ENCODE assay signal across 23 cellular contexts in genomic region chr11:3964935-3965511, GRCh38.
"Had no signal": no experiment of that assay in that cellular context is flagged by ENCODE, and none has a peak within 500 bp of the region (broad histone marks: within the 10 kb centered on the region; RNA-seq: fewer than 3 reads in every experiment).

No MANE protein-coding gene starts in this region.

- H3K27ac ChIP-seq: left ventricle myocardium inferior, ovary, sigmoid colon, spleen, transverse colon, upper lobe of left lung, vagina had no signal

- H3K27ac Mint-ChIP-seq: mesothelial cell of epicardium; natural killer cell treated with Interleukin-12 subunit alpha and Interleukin-12 subunit beta and Interleukin-15 and Interleukin-18, amount 100 ng/mL, for 72 hours; stimulated activated effector memory CD8-positive, alpha-beta T cell treated with anti-CD3 and anti-CD28 coated beads, Interleukin-12 subunit alpha, Interleukin-12 subunit beta, amount 100 ng/mL, for 72 hours; stimulated activated naive CD8-positive, alpha-beta T cell treated with anti-CD3 and anti-CD28 coated beads, Interleukin-15, Interleukin-2, amounts not matched to agents 100 ng/mL and 50 ng/mL, for 24 hours had no signal

- H3K9me3 ChIP-seq: left ventricle myocardium inferior, ovary, sigmoid colon, spleen, thyroid gland, transverse colon, upper lobe of left lung, vagina had no signal

- H3K4me3 ChIP-seq: left ventricle myocardium inferior, lung, ovary, sigmoid colon, spleen, thyroid gland, transverse colon, upper lobe of left lung, vagina had no signal

- H3K36me3 ChIP-seq: ovary, thyroid gland, transverse colon had no signal

- DNase-seq: hypothalamus; islet precursor cell; left ventricle myocardium inferior; mesendoderm; naive B cell; ovary; retina; right cardiac atrium; sigmoid colon; small intestine; spleen; stimulated activated CD4-positive, alpha-beta T cell treated with anti-CD3 and anti-CD28 coated beads, Interleukin-4, amount 100 ng/mL, for 24 hours; stimulated activated naive CD4-positive, alpha-beta T cell; thyroid gland; transverse colon; upper lobe of left lung had no signal

- H3K27me3 ChIP-seq: ovary, sigmoid colon, spleen, thyroid gland, transverse colon, upper lobe of left lung, vagina had no signal

- H3K27me3 Mint-ChIP-seq: naive B cell; natural killer cell treated with Interleukin-12 subunit alpha and Interleukin-12 subunit beta and Interleukin-15 and Interleukin-18, amount 100 ng/mL, for 72 hours; progenitor cell of endocrine pancreas; stimulated activated naive CD8-positive, alpha-beta T cell treated with anti-CD3 and anti-CD28 coated beads, Interleukin-15, Interleukin-2, amounts not matched to agents 100 ng/mL and 50 ng/mL, for 24 hours had no signal

- ATAC-seq: natural killer cell treated with Interleukin-12 subunit alpha and Interleukin-12 subunit beta and Interleukin-15 and Interleukin-18, amount 100 ng/mL, for 72 hours; right cardiac atrium; stimulated activated effector memory CD8-positive, alpha-beta T cell treated with anti-CD3 and anti-CD28 coated beads, Interleukin-12 subunit alpha, Interleukin-12 subunit beta, amount 100 ng/mL, for 72 hours had no signal

- H3K4me1 ChIP-seq: upper lobe of left lung had no signal

- H3K4me3 Mint-ChIP-seq: mesothelial cell of epicardium; naive B cell; natural killer cell treated with Interleukin-12 subunit alpha and Interleukin-12 subunit beta and Interleukin-15 and Interleukin-18, amount 100 ng/mL, for 72 hours; stimulated activated effector memory CD8-positive, alpha-beta T cell treated with anti-CD3 and anti-CD28 coated beads, Interleukin-12 subunit alpha, Interleukin-12 subunit beta, amount 100 ng/mL, for 72 hours; stimulated activated naive CD8-positive, alpha-beta T cell treated with anti-CD3 and anti-CD28 coated beads, Interleukin-15, Interleukin-2, amounts not matched to agents 100 ng/mL and 50 ng/mL, for 24 hours had no signal

- H3K9me3 Mint-ChIP-seq: mesothelial cell of epicardium; naive B cell; natural killer cell treated with Interleukin-12 subunit alpha and Interleukin-12 subunit beta and Interleukin-15 and Interleukin-18, amount 100 ng/mL, for 72 hours; stimulated activated effector memory CD8-positive, alpha-beta T cell treated with anti-CD3 and anti-CD28 coated beads, Interleukin-12 subunit alpha, Interleukin-12 subunit beta, amount 100 ng/mL, for 72 hours; stimulated activated naive CD8-positive, alpha-beta T cell treated with anti-CD3 and anti-CD28 coated beads, Interleukin-15, Interleukin-2, amounts not matched to agents 100 ng/mL and 50 ng/mL, for 24 hours had no signal
